ENCODE assay signal across 22 cellular contexts in genomic region chr1:43466403-43466802, GRCh38. TPM values are rescaled to one million over a fixed set of nuclear protein-coding genes. Genes with fewer than 3 reads are reported as not detected.
DNase-seq lines count a peak whose midpoint lies in the region; ATAC-seq and TF ChIP-seq lines count a peak whose summit lies in the region.
"Had no signal": no experiment of that assay in that cellular context is flagged by ENCODE, and none has a peak within 500 bp of the region (broad histone marks: within the 10 kb centered on the region; RNA-seq: fewer than 3 reads in every experiment).

No MANE protein-coding gene starts in this region.

- no peaks in the 10 kb centered on the region for H3K9me3 ChIP-seq in aorta (ENCODE audit: control insufficient read depth, low read length)
- H3K9me3 ChIP-seq: Peyer's patch, tibial nerve had no signal

- no peaks in the 10 kb centered on the region for H3K9me3 Mint-ChIP-seq in activated CD8-positive, alpha-beta T cell treated with anti-CD3 and anti-CD28 coated beads for 36 hours
- H3K9me3 Mint-ChIP-seq in stimulated activated effector memory CD8-positive, alpha-beta T cell treated with anti-CD3 and anti-CD28 coated beads, Interleukin-12 subunit alpha, Interleukin-12 subunit beta, amount 100 ng/mL, for 72 hours, result no peaks in the 10 kb centered on the region
- H3K9me3 Mint-ChIP-seq: central memory CD8-positive, alpha-beta T cell had no signal

- no peak overlapping the region for H3K4me3 ChIP-seq in aorta (ENCODE audit: low read length in 2 of 2)
- H3K4me3 ChIP-seq: neural progenitor cell, Peyer's patch, tibial nerve had no signal

- H3K4me1 ChIP-seq in aorta (ENCODE audit: control insufficient read depth in 1 of 2, insufficient read depth in 2 of 2, low read length in 2 of 2), result no peaks in the 10 kb centered on the region
- H3K4me1 ChIP-seq: neural progenitor cell, tibial nerve had no signal

- no peak for ATAC-seq in activated CD8-positive, alpha-beta T cell treated with anti-CD3 and anti-CD28 coated beads for 36 hours
- ATAC-seq in stimulated activated effector memory CD8-positive, alpha-beta T cell treated with anti-CD3 and anti-CD28 coated beads, Interleukin-12 subunit alpha, Interleukin-12 subunit beta, amount 100 ng/mL, for 72 hours, result peak; percentile 39
- ATAC-seq in sciatic nerve, result no peak
- no peak for ATAC-seq in aorta (ENCODE audit: low FRiP score)
- ATAC-seq: HCT116, WTC11 had no signal

- no peak overlapping the region for H3K4me3 Mint-ChIP-seq in activated CD8-positive, alpha-beta T cell treated with anti-CD3 and anti-CD28 coated beads for 36 hours
- no peak overlapping the region for H3K4me3 Mint-ChIP-seq in stimulated activated effector memory CD8-positive, alpha-beta T cell treated with anti-CD3 and anti-CD28 coated beads, Interleukin-12 subunit alpha, Interleukin-12 subunit beta, amount 100 ng/mL, for 72 hours
- H3K4me3 Mint-ChIP-seq: central memory CD8-positive, alpha-beta T cell; neural progenitor cell; WTC11 had no signal

- TF ChIP-seq CTCF in activated CD8-positive, alpha-beta T cell treated with anti-CD3 and anti-CD28 coated beads for 36 hours (IDR thresholded peaks at IDR 0.05), result no peak

- intact Hi-C loops in activated CD8-positive, alpha-beta T cell treated with anti-CD3 and anti-CD28 coated beads for 36 hours (cut with micrococcal nuclease), result no loop called here
- intact Hi-C loops in sciatic nerve (cut with DNase I) (no loop called here), aorta (cut with DNase I) (no loop called here)

- no peak overlapping the region for H3K27ac Mint-ChIP-seq in activated CD8-positive, alpha-beta T cell treated with anti-CD3 and anti-CD28 coated beads for 36 hours
- H3K27ac Mint-ChIP-seq in stimulated activated effector memory CD8-positive, alpha-beta T cell treated with anti-CD3 and anti-CD28 coated beads, Interleukin-12 subunit alpha, Interleukin-12 subunit beta, amount 100 ng/mL, for 72 hours, result no peak overlapping the region
- H3K27ac Mint-ChIP-seq: neural progenitor cell, WTC11 had no signal

- no peak overlapping the region for H3K27ac ChIP-seq in aorta (ENCODE audit: low read depth in 1 of 2, low read length in 2 of 2)
- H3K27ac ChIP-seq: C4-2B, neural progenitor cell, tibial nerve had no signal

- no peaks in the 10 kb centered on the region for H3K36me3 Mint-ChIP-seq in activated CD8-positive, alpha-beta T cell treated with anti-CD3 and anti-CD28 coated beads for 36 hours (ENCODE audit: low read depth)
- no peaks in the 10 kb centered on the region for H3K36me3 Mint-ChIP-seq in stimulated activated effector memory CD8-positive, alpha-beta T cell treated with anti-CD3 and anti-CD28 coated beads, Interleukin-12 subunit alpha, Interleukin-12 subunit beta, amount 100 ng/mL, for 72 hours
- H3K36me3 Mint-ChIP-seq: neural progenitor cell, WTC11 had no signal

- WGBS in aorta, 2 donors, result 69 to 70% methylated on average over 2 of the region's 2 CpGs

- no peaks in the 10 kb centered on the region for H3K27me3 ChIP-seq in aorta (ENCODE audit: control insufficient read depth in 1 of 2, insufficient read depth in 2 of 2, low read length in 1 of 2)
- H3K27me3 ChIP-seq: neural progenitor cell, Peyer's patch, tibial nerve had no signal

- peaks cover 9% of the 10 kb centered on the region for H3K4me1 Mint-ChIP-seq in activated CD8-positive, alpha-beta T cell treated with anti-CD3 and anti-CD28 coated beads for 36 hours (ENCODE audit: low read depth)
- peaks cover 6% of the 10 kb centered on the region for H3K4me1 Mint-ChIP-seq in stimulated activated effector memory CD8-positive, alpha-beta T cell treated with anti-CD3 and anti-CD28 coated beads, Interleukin-12 subunit alpha, Interleukin-12 subunit beta, amount 100 ng/mL, for 72 hours
- H3K4me1 Mint-ChIP-seq: central memory CD8-positive, alpha-beta T cell; WTC11 had no signal

- H3K27me3 Mint-ChIP-seq in activated CD8-positive, alpha-beta T cell treated with anti-CD3 and anti-CD28 coated beads for 36 hours, result no peaks in the 10 kb centered on the region
- H3K27me3 Mint-ChIP-seq: central memory CD8-positive, alpha-beta T cell had no signal

- POLR2A ChIA-PET in activated CD8-positive, alpha-beta T cell treated with anti-CD3 and anti-CD28 coated beads for 36 hours (lab: Charles Lee), result interaction anchor here (0.6 to 0.8 kb wide), 3 partner anchors 12 to 537 kb away, joined by 3 read pairs; partner anchors contain the start of gene HYI

- DNase-seq in NCI-H2171 treated with DMSO at 0.1 percent for 48 hours (lab: John Stamatoyannopoulos, UW) (peak; percentile 6), NCI-H2171 (lab: John Stamatoyannopoulos, UW) (no peak), M059J (ENCODE audit: low read depth) (peak; percentile 70), cerebellum (ENCODE audit: low spot score) (no peak), sciatic nerve (ENCODE audit: low spot score) (no peak), aorta (no peak)
- peak; percentile 42 for DNase-seq in activated CD8-positive, alpha-beta T cell treated with anti-CD3 and anti-CD28 coated beads for 36 hours
- no peak for DNase-seq in stimulated activated effector memory CD8-positive, alpha-beta T cell treated with anti-CD3 and anti-CD28 coated beads, Interleukin-12 subunit alpha, Interleukin-12 subunit beta, amount 100 ng/mL, for 72 hours (ENCODE audit: low spot score in 2 of 2)
- DNase-seq: EL, hippocampal formation, kidney glomerular epithelial cell, midbrain, MM.1S, NCI-H2081, NCI-H748 treated with DMSO at 0.1 percent for 48 hours, Peyer's patch had no signal

- CTCF ChIA-PET in activated CD8-positive, alpha-beta T cell treated with anti-CD3 and anti-CD28 coated beads for 36 hours (lab: Charles Lee), result no interaction called here

- H3K36me3 ChIP-seq in aorta (ENCODE audit: control insufficient read depth in 1 of 2, insufficient read depth in 2 of 2, low read length in 1 of 2), result no peaks in the 10 kb centered on the region
- H3K36me3 ChIP-seq: neural progenitor cell, Peyer's patch, tibial nerve had no signal

RNA-seq across cellular contexts. Expression of gene HYI, which starts 12.7 kb away (rescaled TPM):
- total RNA-seq in M059J (2014; rRNA removed; shearing (Covaris generic)), result 43.7 and 50.9 TPM in 2 replicates
- total RNA-seq in activated CD8-positive, alpha-beta T cell treated with anti-CD3 and anti-CD28 coated beads for 36 hours, result 1 to 10 TPM; 4.1 to 5.6 TPM
- 28.0 TPM for total RNA-seq in cerebellum
- 63.6 TPM for total RNA-seq in sciatic nerve
- total RNA-seq in aorta, result 10 to 100 TPM; 38.0 to 63.3 TPM
- 100 to 1,000 TPM in 1 of 2 donors, 10 to 100 TPM in 1; 63.9 to 190 TPM for polyA plus RNA-seq in aorta

Comparison
In these comparisons a context has a peak if more than half of its experiments do, and no peak if none do; other contexts are left out.
1. DNase-seq: peak in NCI-H2171 treated with DMSO at 0.1 percent for 48 hours (single experiment), M059J (single experiment) and activated CD8-positive, alpha-beta T cell treated with anti-CD3 and anti-CD28 coated beads for 36 hours (single experiment); none in NCI-H2171 (single experiment), stimulated activated effector memory CD8-positive, alpha-beta T cell treated with anti-CD3 and anti-CD28 coated beads, Interleukin-12 subunit alpha, Interleukin-12 subunit beta, amount 100 ng/mL, for 72 hours (0 of 2), cerebellum (single experiment), sciatic nerve (single experiment) and aorta (0 of 2).